In genomic region chr20:32820000-32820697, GRCh38 we compare ENCODE assay signal across 1 cellular context.
TF ChIP-seq lines count a peak whose summit lies in the region.

No MANE protein-coding gene starts in this region.

TF ChIP-seq in HepG2, 621 proteins besides CTCF, POLR2A, EP300 and RAD21 (continued from another document and continues in another):
- TF ChIP-seq ZHX2 (IDR thresholded peaks at IDR 0.05; ENCODE audit: low read depth) (peak; percentile 48), ZHX2 (CRISPR knock-in tag; IDR thresholded peaks at IDR 0.05; ENCODE audit: borderline replicate concordance) (no peak), REST (IDR thresholded peaks at IDR 0.05; ENCODE audit: borderline replicate concordance in 1 of 2, low read depth in 1 of 2, low read length in 2 of 2) (peak in 1 of 2 experiments; percentile 26; a peak in 1 of 4 replicates), E2F1 (CRISPR knock-in tag; IDR thresholded peaks at IDR 0.05) (peak; percentile 78), ZNF430 (CRISPR knock-in tag; IDR thresholded peaks at IDR 0.05) (peak; percentile 77; the same call in 1 of the 2 replicates), ZNF33A (CRISPR knock-in tag; IDR thresholded peaks at IDR 0.05; ENCODE audit: borderline replicate concordance) (no peak), IRF9 (CRISPR knock-in tag; IDR thresholded peaks at IDR 0.05; ENCODE audit: borderline replicate concordance) (peak; percentile 76; the same call in 1 of the 2 replicates), PCBP1 (IDR thresholded peaks at IDR 0.05; ENCODE audit: borderline replicate concordance, low read depth, low read length) (no peak), ZNF816 (CRISPR knock-in tag; IDR thresholded peaks at IDR 0.05; ENCODE audit: borderline replicate concordance) (peak; percentile 15; the same call in 1 of the 2 replicates), MTA3 (CRISPR knock-in tag; IDR thresholded peaks at IDR 0.05) (no peak), AKNA (CRISPR knock-in tag; IDR thresholded peaks at IDR 0.05; ENCODE audit: borderline replicate concordance) (no peak), JUND (CRISPR knock-in tag; IDR thresholded peaks at IDR 0.05) (peak; percentile 46; the same call in 1 of the 2 replicates), SPEN (CRISPR knock-in tag; IDR thresholded peaks at IDR 0.05; ENCODE audit: low read depth) (peak; percentile 85), ZNF580 (CRISPR knock-in tag; IDR thresholded peaks at IDR 0.05; ENCODE audit: borderline replicate concordance, low read depth) (peak; percentile 75; the same call in 1 of the 2 replicates), TBX2 (CRISPR knock-in tag; IDR thresholded peaks at IDR 0.05; ENCODE audit: borderline replicate concordance) (peak; percentile 47; the same call in 1 of the 2 replicates), ZFP82 (CRISPR knock-in tag; IDR thresholded peaks at IDR 0.05; ENCODE audit: borderline replicate concordance) (no peak; the same call in 1 of the 2 replicates), ZFX (CRISPR knock-in tag; IDR thresholded peaks at IDR 0.05; ENCODE audit: low read depth) (peak; percentile 94), KDM5B (CRISPR knock-in tag; IDR thresholded peaks at IDR 0.05; ENCODE audit: borderline replicate concordance) (peak; percentile 67; the same call in 1 of the 2 replicates), NFYC (CRISPR knock-in tag; IDR thresholded peaks at IDR 0.05) (0 out of 2 replicates have a peak, but pooled peaks have one; percentile 17), POLR2G (IDR thresholded peaks at IDR 0.05; ENCODE audit: low read depth, low read length) (peak; percentile 75), TBX3 (IDR thresholded peaks at IDR 0.05; ENCODE audit: borderline replicate concordance) (peak; percentile 35), MAX (IDR thresholded peaks at IDR 0.05) (peak; percentile 83), GATAD2A (CRISPR knock-in tag; IDR thresholded peaks at IDR 0.05) (no peak), PHF8 (CRISPR knock-in tag; IDR thresholded peaks at IDR 0.05) (peak; percentile 90), SATB2 (CRISPR knock-in tag; IDR thresholded peaks at IDR 0.05) (no peak), ZNF619 (CRISPR knock-in tag; IDR thresholded peaks at IDR 0.05) (peak; percentile 98), ZNF317 (CRISPR knock-in tag; IDR thresholded peaks at IDR 0.05) (0 out of 2 replicates have a peak, but pooled peaks have one; percentile 24), DMAP1 (CRISPR knock-in tag; IDR thresholded peaks at IDR 0.05) (peak; percentile 65), ERF (CRISPR knock-in tag; IDR thresholded peaks at IDR 0.05) (peak; percentile 62), LCORL (IDR thresholded peaks at IDR 0.05) (no peak), LCORL (CRISPR knock-in tag; IDR thresholded peaks at IDR 0.05) (peak; percentile 71; the same call in 1 of the 2 replicates), ZNF546 (CRISPR knock-in tag; conservative IDR thresholded peaks at IDR 0.05) (no peak; the same call in 1 of the 2 replicates), FIP1L1 (IDR thresholded peaks at IDR 0.05; ENCODE audit: borderline replicate concordance, insufficient read depth, low read depth, low read length) (no peak), TFDP2 (CRISPR knock-in tag; IDR thresholded peaks at IDR 0.05) (peak; percentile 78), ZKSCAN1 (IDR thresholded peaks at IDR 0.05; ENCODE audit: low read length) (no peak), ZNF496 (CRISPR knock-in tag; IDR thresholded peaks at IDR 0.05; ENCODE audit: insufficient replicate concordance) (no peak), SNAI1 (CRISPR knock-in tag; IDR thresholded peaks at IDR 0.05; ENCODE audit: borderline replicate concordance) (no peak), ZNF577 (CRISPR knock-in tag; IDR thresholded peaks at IDR 0.05; ENCODE audit: borderline replicate concordance, low read depth) (no peak), ZNF691 (CRISPR knock-in tag; IDR thresholded peaks at IDR 0.05; ENCODE audit: borderline replicate concordance, low read depth) (peak; percentile 51; the same call in 1 of the 2 replicates), ZNF567 (CRISPR knock-in tag; IDR thresholded peaks at IDR 0.05; ENCODE audit: borderline replicate concordance) (peak; percentile 87), ZSCAN21 (CRISPR knock-in tag; IDR thresholded peaks at IDR 0.05; ENCODE audit: borderline replicate concordance) (peak; percentile 83; the same call in 1 of the 2 replicates), TEAD2 (CRISPR knock-in tag; IDR thresholded peaks at IDR 0.05) (0 out of 2 replicates have a peak, but pooled peaks have one; percentile 46), ZNF101 (CRISPR knock-in tag; IDR thresholded peaks at IDR 0.05; ENCODE audit: borderline replicate concordance, low read depth) (peak; percentile 34; the same call in 1 of the 2 replicates)
